Comparison of ENCODE assay signal across 9 cellular contexts in genomic region chr2:222249444-222249843, GRCh38. TPM values are rescaled to one million over a fixed set of nuclear protein-coding genes. Genes with fewer than 3 reads are reported as not detected.
"Had no signal": no experiment of that assay in that cellular context is flagged by ENCODE, and none has a peak within 500 bp of the region (broad histone marks: within the 10 kb centered on the region; RNA-seq: fewer than 3 reads in every experiment).

No MANE protein-coding gene starts in this region.

- H3K27ac ChIP-seq: HL-60, KMS-11 had no signal

- DNase-seq: GOT3, H9, HCEC 1CT, IMR-90, KBM-7 had no signal

- H3K4me3 Mint-ChIP-seq: H9 had no signal

- H3K9ac ChIP-seq: KMS-11 had no signal

- H3K4me2 ChIP-seq: KMS-11 had no signal

- FAIRE-seq: H54 had no signal

- H3K27ac Mint-ChIP-seq: H9 had no signal

RNA-seq across cellular contexts. Expression of gene PAX3, which starts 49.4 kb away (rescaled TPM):
- total RNA-seq: H9, HT1080, IMR-90 had no signal
- polyA plus RNA-seq: IMR-90 had no signal
